In genomic region chr11:114400222-114400973, GRCh38 we compare ENCODE assay signal across 1 cellular context.
A peak's percentile ranks its signal among the peaks of the same experiment; 100 is the strongest.
TF ChIP-seq lines count a peak whose summit lies in the region.

Gene C11orf71, minus strand, starts transcription at chr11:114400511. Its CDS starts 180 bp downstream, at chr11:114400331.
Gene RBM7, plus strand, starts transcription at chr11:114400666. Its CDS starts 6 bp downstream, at chr11:114400672.

TF ChIP-seq in HepG2, 621 proteins besides CTCF, POLR2A, EP300 and RAD21 (continued from another document and continues in another):
- TF ChIP-seq ZNF280B (CRISPR knock-in tag; IDR thresholded peaks at IDR 0.05; ENCODE audit: borderline replicate concordance) = peak; percentile 91
- peak; percentile 61 for TF ChIP-seq ZNF263 (CRISPR knock-in tag; IDR thresholded peaks at IDR 0.05)
- TF ChIP-seq PRPF4 (IDR thresholded peaks at IDR 0.05; ENCODE audit: low read depth, low read length, poor library complexity, severe bottlenecking) = no peak
- TF ChIP-seq DMTF1 (CRISPR knock-in tag; IDR thresholded peaks at IDR 0.05) = no peak
- no peak for TF ChIP-seq HNRNPL (IDR thresholded peaks at IDR 0.05; ENCODE audit: low read depth, low read length)
- TF ChIP-seq MAF1 (CRISPR knock-in tag; IDR thresholded peaks at IDR 0.05; ENCODE audit: borderline replicate concordance) = peak; percentile 87
- peak; percentile 41; the same call in 1 of the 2 replicates for TF ChIP-seq ZNF598 (CRISPR knock-in tag; IDR thresholded peaks at IDR 0.05; ENCODE audit: borderline replicate concordance)
- TF ChIP-seq ZBTB10 (CRISPR knock-in tag; IDR thresholded peaks at IDR 0.05; ENCODE audit: borderline replicate concordance) = peak; percentile 92
- TF ChIP-seq ZSCAN21 (CRISPR knock-in tag; IDR thresholded peaks at IDR 0.05; ENCODE audit: borderline replicate concordance) = peak; percentile 84; the same call in 1 of the 2 replicates
- peak; percentile 67; the same call in 1 of the 2 replicates for TF ChIP-seq ZNF546 (CRISPR knock-in tag; conservative IDR thresholded peaks at IDR 0.05)
- TF ChIP-seq PHF21A (CRISPR knock-in tag; IDR thresholded peaks at IDR 0.05) = peak; percentile 84; the same call in 1 of the 2 replicates
- peak; percentile 87; the same call in 1 of the 2 replicates for TF ChIP-seq ZNF264 (CRISPR knock-in tag; IDR thresholded peaks at IDR 0.05)
- TF ChIP-seq AKAP8 (CRISPR knock-in tag; IDR thresholded peaks at IDR 0.05) = peak; percentile 40
- TF ChIP-seq MIER2 (CRISPR knock-in tag; IDR thresholded peaks at IDR 0.05) = no peak
- TF ChIP-seq CBX5 (CRISPR knock-in tag; IDR thresholded peaks at IDR 0.05; ENCODE audit: borderline replicate concordance) = no peak
- 0 out of 2 replicates have a peak, but pooled peaks have one; percentile 55 for TF ChIP-seq THAP7 (CRISPR knock-in tag; IDR thresholded peaks at IDR 0.05)
- no peak for TF ChIP-seq ARID2 (CRISPR knock-in tag; IDR thresholded peaks at IDR 0.05; ENCODE audit: borderline replicate concordance)
- no peak for TF ChIP-seq ZNF124 (CRISPR knock-in tag; IDR thresholded peaks at IDR 0.05)
- no peak; the same call in 1 of the 2 replicates for TF ChIP-seq ZNF615 (CRISPR knock-in tag; IDR thresholded peaks at IDR 0.05; ENCODE audit: borderline replicate concordance)
- TF ChIP-seq ZNF552 (CRISPR knock-in tag; IDR thresholded peaks at IDR 0.05; ENCODE audit: borderline replicate concordance) = 0 out of 2 replicates have a peak, but pooled peaks have one; percentile 77
- TF ChIP-seq STAT6 (CRISPR knock-in tag; IDR thresholded peaks at IDR 0.05; ENCODE audit: borderline replicate concordance) = peak; percentile 71; the same call in 1 of the 2 replicates
- no peak for TF ChIP-seq FOXC1 (CRISPR knock-in tag; IDR thresholded peaks at IDR 0.05; ENCODE audit: borderline replicate concordance)
- peak; percentile 78; the same call in 1 of the 2 replicates for TF ChIP-seq RNF219 (CRISPR knock-in tag; IDR thresholded peaks at IDR 0.05)
- peak; percentile 94; the same call in 1 of the 2 replicates for TF ChIP-seq NFKB2 (CRISPR knock-in tag; IDR thresholded peaks at IDR 0.05; ENCODE audit: borderline replicate concordance)
- peak; percentile 10; the same call in 1 of the 2 replicates for TF ChIP-seq AKNA (CRISPR knock-in tag; IDR thresholded peaks at IDR 0.05; ENCODE audit: borderline replicate concordance)
- no peak for TF ChIP-seq ZNF674 (CRISPR knock-in tag; IDR thresholded peaks at IDR 0.05; ENCODE audit: low read depth)
- 0 out of 2 replicates have a peak, but pooled peaks have one; percentile 13 for TF ChIP-seq MEIS2 (CRISPR knock-in tag; IDR thresholded peaks at IDR 0.05)
- peak; percentile 86 for TF ChIP-seq NAIF1 (CRISPR knock-in tag; IDR thresholded peaks at IDR 0.05; ENCODE audit: borderline replicate concordance)
- peak; percentile 52; the same call in 1 of the 2 replicates for TF ChIP-seq ZBTB14 (CRISPR knock-in tag; IDR thresholded peaks at IDR 0.05)
- TF ChIP-seq GMEB1 (CRISPR knock-in tag; IDR thresholded peaks at IDR 0.05; ENCODE audit: borderline replicate concordance) = peak; percentile 99
- TF ChIP-seq MTF2 (CRISPR knock-in tag; IDR thresholded peaks at IDR 0.05; ENCODE audit: borderline replicate concordance) = no peak
- no peak; the same call in 1 of the 2 replicates for TF ChIP-seq TFDP2 (CRISPR knock-in tag; IDR thresholded peaks at IDR 0.05)
